Comparison of ENCODE assay signal across 13 cellular contexts in the genomic region with DNA sequence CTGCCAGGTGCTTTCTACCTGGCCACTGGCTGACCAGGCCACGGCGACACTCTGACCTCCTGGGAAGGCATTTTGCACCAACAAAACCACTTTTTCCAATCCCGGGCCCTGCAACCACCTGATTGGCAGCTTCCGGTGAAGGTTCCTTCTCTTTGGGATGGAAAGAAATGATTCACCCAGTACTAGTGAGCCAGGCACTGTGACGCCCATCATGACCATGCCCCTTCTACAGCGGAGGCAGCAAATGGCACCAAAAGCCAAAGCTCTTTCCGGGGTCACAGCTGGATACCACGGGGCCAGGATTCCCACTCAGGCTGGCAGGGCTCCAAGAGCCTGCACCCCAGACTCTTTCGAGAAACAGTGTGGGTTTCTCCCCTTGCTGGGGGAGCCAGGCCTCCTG.
DNase-seq lines count a peak whose midpoint lies in the region; ATAC-seq and TF ChIP-seq lines count a peak whose summit lies in the region.
"Had no signal": no experiment of that assay in that cellular context is flagged by ENCODE, and none has a peak within 500 bp of the region (broad histone marks: within the 10 kb centered on the region; RNA-seq: fewer than 3 reads in every experiment).

No MANE protein-coding gene starts in this region.

- DNase-seq in stimulated activated naive CD8-positive, alpha-beta T cell treated with anti-CD3 and anti-CD28 coated beads, Interleukin-15, amount 100 ng/mL, for 72 hours = no peak
- DNase-seq in astrocyte of the spinal cord (ENCODE audit: low read depth, low spot score) = peak; percentile 29
- DNase-seq in SIG-M5 (lab: John Stamatoyannopoulos, UW) = no peak
- DNase-seq in AG20443 (ENCODE audit: low spot score) = no peak
- DNase-seq in hippocampal formation (lab: John Stamatoyannopoulos, UW) = no peak
- DNase-seq: activated effector memory CD4-positive, alpha-beta T cell treated with anti-CD3 and anti-CD28 coated beads, Interleukin-2, amount 50 U/mL, for 16 hours; erythroblast; NCI-H1105 treated with DMSO at 0.1 percent for 48 hours; T1000 had no signal

- peak overlapping the region; percentile 81 for H3K4me3 Mint-ChIP-seq in stimulated activated naive CD8-positive, alpha-beta T cell treated with anti-CD3 and anti-CD28 coated beads, Interleukin-15, Interleukin-2, amounts not matched to agents 100 ng/mL and 50 ng/mL, for 24 hours
- H3K4me3 Mint-ChIP-seq in stimulated activated naive CD8-positive, alpha-beta T cell treated with anti-CD3 and anti-CD28 coated beads, Interleukin-15, amount 100 ng/mL, for 72 hours = peak overlapping the region in 1 of 2 donors; percentile 82

- in situ Hi-C loops in astrocyte of the spinal cord (cut with HindIII; ENCODE audit: low sequenced_read_pairs) = loop anchor here (10.0 kb wide), 1 partner anchor 56 kb away; the partner anchor contains the start of gene SEC16A

- H3K9me3 ChIP-seq in muscle layer of colon (ENCODE audit: low read length) = no peaks in the 10 kb centered on the region

- H3K27me3 ChIP-seq in muscle layer of colon (ENCODE audit: control insufficient read depth in 1 of 2, insufficient read depth in 2 of 2, low read length in 2 of 2) = no peaks in the 10 kb centered on the region

- peaks cover 33% of the 10 kb centered on the region for H3K36me3 Mint-ChIP-seq in stimulated activated naive CD8-positive, alpha-beta T cell treated with anti-CD3 and anti-CD28 coated beads, Interleukin-15, Interleukin-2, amounts not matched to agents 100 ng/mL and 50 ng/mL, for 24 hours (ENCODE audit: low read depth)

- no peaks in the 10 kb centered on the region for H3K9me3 Mint-ChIP-seq in stimulated activated naive CD8-positive, alpha-beta T cell treated with anti-CD3 and anti-CD28 coated beads, Interleukin-15, Interleukin-2, amounts not matched to agents 100 ng/mL and 50 ng/mL, for 24 hours
- no peaks in the 10 kb centered on the region for H3K9me3 Mint-ChIP-seq in stimulated activated naive CD8-positive, alpha-beta T cell treated with anti-CD3 and anti-CD28 coated beads, Interleukin-15, amount 100 ng/mL, for 72 hours

- H3K27me3 Mint-ChIP-seq in stimulated activated naive CD8-positive, alpha-beta T cell treated with anti-CD3 and anti-CD28 coated beads, Interleukin-15, Interleukin-2, amounts not matched to agents 100 ng/mL and 50 ng/mL, for 24 hours = no peaks in the 10 kb centered on the region
- no peaks in the 10 kb centered on the region for H3K27me3 Mint-ChIP-seq in stimulated activated naive CD8-positive, alpha-beta T cell treated with anti-CD3 and anti-CD28 coated beads, Interleukin-15, amount 100 ng/mL, for 72 hours

- peaks cover 27% of the 10 kb centered on the region for H3K36me3 ChIP-seq in muscle layer of colon (ENCODE audit: insufficient read depth, low read length)

- H3K4me1 ChIP-seq in muscle layer of colon (ENCODE audit: insufficient read depth, low read length) = peaks cover 60% of the 10 kb centered on the region

- peak overlapping the region; percentile 12 for H3K27ac ChIP-seq in muscle layer of colon (ENCODE audit: low read depth, low read length)
- H3K27ac ChIP-seq: HL-60 had no signal

- TF ChIP-seq CTCF in astrocyte of the spinal cord (IDR thresholded peaks at IDR 0.05; ENCODE audit: low read depth, low read length) = no peak

- no peak overlapping the region for H3K4me3 ChIP-seq in astrocyte of the spinal cord (ENCODE audit: low read depth, low read length)
- no peak overlapping the region for H3K4me3 ChIP-seq in muscle layer of colon (ENCODE audit: low read depth in 1 of 2, low read length in 2 of 2)

- peak overlapping the region; percentile 98 for H3K27ac Mint-ChIP-seq in stimulated activated naive CD8-positive, alpha-beta T cell treated with anti-CD3 and anti-CD28 coated beads, Interleukin-15, Interleukin-2, amounts not matched to agents 100 ng/mL and 50 ng/mL, for 24 hours
- no peak overlapping the region for H3K27ac Mint-ChIP-seq in stimulated activated naive CD8-positive, alpha-beta T cell treated with anti-CD3 and anti-CD28 coated beads, Interleukin-15, amount 100 ng/mL, for 72 hours

- H3K4me1 Mint-ChIP-seq in stimulated activated naive CD8-positive, alpha-beta T cell treated with anti-CD3 and anti-CD28 coated beads, Interleukin-15, Interleukin-2, amounts not matched to agents 100 ng/mL and 50 ng/mL, for 24 hours (ENCODE audit: low read depth) = peaks cover 75% of the 10 kb centered on the region
- peaks cover 84% of the 10 kb centered on the region for H3K4me1 Mint-ChIP-seq in stimulated activated naive CD8-positive, alpha-beta T cell treated with anti-CD3 and anti-CD28 coated beads, Interleukin-15, amount 100 ng/mL, for 72 hours

- no peak overlapping the region for H3K9ac ChIP-seq in muscle layer of colon (ENCODE audit: low read length)

- ATAC-seq in stimulated activated naive CD8-positive, alpha-beta T cell treated with anti-CD3 and anti-CD28 coated beads, Interleukin-15, amount 100 ng/mL, for 72 hours = no peak
- ATAC-seq in HG02610 (IDR thresholded peaks at IDR 0.05; ENCODE audit: unreplicated experiment) = no peak
